Comparison of ENCODE assay signal across 1 cellular context in genomic region chr17:42387221-42387657, GRCh38.
TF ChIP-seq lines count a peak whose summit lies in the region.

No MANE protein-coding gene starts in this region.

TF ChIP-seq in SK-N-SH treated with all-trans-retinoic acid at 6 μM for 48 hours, 23 proteins besides CTCF, POLR2A, EP300 and RAD21 (continued from another document):
- TF ChIP-seq, protein P1, sequence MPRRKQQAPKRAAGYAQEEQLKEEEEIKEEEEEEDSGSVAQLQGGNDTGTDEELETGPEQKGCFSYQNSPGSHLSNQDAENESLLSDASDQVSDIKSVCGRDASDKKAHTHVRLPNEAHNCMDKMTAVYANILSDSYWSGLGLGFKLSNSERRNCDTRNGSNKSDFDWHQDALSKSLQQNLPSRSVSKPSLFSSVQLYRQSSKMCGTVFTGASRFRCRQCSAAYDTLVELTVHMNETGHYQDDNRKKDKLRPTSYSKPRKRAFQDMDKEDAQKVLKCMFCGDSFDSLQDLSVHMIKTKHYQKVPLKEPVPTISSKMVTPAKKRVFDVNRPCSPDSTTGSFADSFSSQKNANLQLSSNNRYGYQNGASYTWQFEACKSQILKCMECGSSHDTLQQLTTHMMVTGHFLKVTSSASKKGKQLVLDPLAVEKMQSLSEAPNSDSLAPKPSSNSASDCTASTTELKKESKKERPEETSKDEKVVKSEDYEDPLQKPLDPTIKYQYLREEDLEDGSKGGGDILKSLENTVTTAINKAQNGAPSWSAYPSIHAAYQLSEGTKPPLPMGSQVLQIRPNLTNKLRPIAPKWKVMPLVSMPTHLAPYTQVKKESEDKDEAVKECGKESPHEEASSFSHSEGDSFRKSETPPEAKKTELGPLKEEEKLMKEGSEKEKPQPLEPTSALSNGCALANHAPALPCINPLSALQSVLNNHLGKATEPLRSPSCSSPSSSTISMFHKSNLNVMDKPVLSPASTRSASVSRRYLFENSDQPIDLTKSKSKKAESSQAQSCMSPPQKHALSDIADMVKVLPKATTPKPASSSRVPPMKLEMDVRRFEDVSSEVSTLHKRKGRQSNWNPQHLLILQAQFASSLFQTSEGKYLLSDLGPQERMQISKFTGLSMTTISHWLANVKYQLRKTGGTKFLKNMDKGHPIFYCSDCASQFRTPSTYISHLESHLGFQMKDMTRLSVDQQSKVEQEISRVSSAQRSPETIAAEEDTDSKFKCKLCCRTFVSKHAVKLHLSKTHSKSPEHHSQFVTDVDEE (CRISPR knock-in tag; IDR thresholded peaks at IDR 0.05) = no peak
- TF ChIP-seq ARNTL (CRISPR knock-in tag; IDR thresholded peaks at IDR 0.05; ENCODE audit: borderline replicate concordance, low read depth) (no peak), RARB (CRISPR knock-in tag; IDR thresholded peaks at IDR 0.05) (no peak), ESRRG (CRISPR knock-in tag; IDR thresholded peaks at IDR 0.05) (no peak), ZC3H10 (CRISPR knock-in tag; IDR thresholded peaks at IDR 0.05) (no peak), ZNF565 (CRISPR knock-in tag; conservative IDR thresholded peaks at IDR 0.05; ENCODE audit: low read depth) (no peak)
